Comparison of ENCODE assay signal across 11 cellular contexts in genomic region chr3:127226946-127227842, GRCh38. TPM values are rescaled to one million over a fixed set of nuclear protein-coding genes. Genes with fewer than 3 reads are reported as not detected.
DNase-seq lines count a peak whose midpoint lies in the region; ATAC-seq, FAIRE-seq and TF ChIP-seq lines count a peak whose summit lies in the region.
"Had no signal": no experiment of that assay in that cellular context is flagged by ENCODE, and none has a peak within 500 bp of the region (broad histone marks: within the 10 kb centered on the region; RNA-seq: fewer than 3 reads in every experiment).

No MANE protein-coding gene starts in this region.

- no peaks in the 10 kb centered on the region for H3K4me1 ChIP-seq in psoas muscle

- no peak for FAIRE-seq in bronchial epithelial cell (lab: Jason Lieb, UNC)

- peaks cover 11% of the 10 kb centered on the region for H3K27me3 Mint-ChIP-seq in glutamatergic neuron (ENCODE audit: unreplicated experiment)

- H3K4me3 Mint-ChIP-seq in glutamatergic neuron (ENCODE audit: unreplicated experiment): no peak overlapping the region

- peaks cover 48% of the 10 kb centered on the region for H3K36me3 Mint-ChIP-seq in glutamatergic neuron (ENCODE audit: unreplicated experiment)

- H3K36me3 ChIP-seq in bronchial epithelial cell (ENCODE audit: control insufficient read depth, insufficient read depth, low read length) (no peaks in the 10 kb centered on the region), psoas muscle (ENCODE audit: insufficient read depth in 1 of 2, low read depth in 1 of 2) (no peaks in the 10 kb centered on the region)

- peaks cover 3% of the 10 kb centered on the region for H3K9me3 ChIP-seq in psoas muscle

- no peak for TF ChIP-seq CTCF in bronchial epithelial cell (IDR thresholded peaks at IDR 0.05; ENCODE audit: insufficient read depth, low read length, severe bottlenecking)
- TF ChIP-seq CTCF in psoas muscle (IDR thresholded peaks at IDR 0.05): no peak
- TF ChIP-seq CTCF in glutamatergic neuron (IDR thresholded peaks at IDR 0.05; ENCODE audit: partially characterized antibody, unreplicated experiment): no peak

- 20 to 46% (median 33%) methylated on average over 20 to 21 of the region's 22 CpGs for WGBS in psoas muscle, 3 donors

- no peak overlapping the region for H3K27ac Mint-ChIP-seq in glutamatergic neuron (ENCODE audit: unreplicated experiment)

- H3K27me3 ChIP-seq in bronchial epithelial cell (ENCODE audit: control insufficient read depth, insufficient read depth, low read length): no peaks in the 10 kb centered on the region
- H3K27me3 ChIP-seq in psoas muscle (ENCODE audit: insufficient read depth in 3 of 3, low read length in 2 of 3): peaks cover 0 to 4% (median under 1%) of the 10 kb centered on the region in 3 donors

- intact Hi-C loops in psoas muscle (cut with DNase I): no loop called here

- H3K4me3 ChIP-seq in bronchial epithelial cell (ENCODE audit: low read depth, low read length) (no peak overlapping the region), psoas muscle (no peak overlapping the region)

- no peak overlapping the region for H3K27ac ChIP-seq in psoas muscle

- peaks cover 10% of the 10 kb centered on the region for H3K9me3 Mint-ChIP-seq in glutamatergic neuron (ENCODE audit: unreplicated experiment)

- peak; percentile 46 to 69 for ATAC-seq in activated CD4-positive, CD25-positive, alpha-beta regulatory T cell treated with anti-CD3 and anti-CD28 coated beads, Interleukin-2, amount 50 U/mL, for 24 hours
- ATAC-seq in psoas muscle (peak; percentile 42 to 87 (median 78)), GM21526 (IDR thresholded peaks at IDR 0.05; ENCODE audit: low FRiP score, unreplicated experiment) (no peak)

- H3K4me1 Mint-ChIP-seq in glutamatergic neuron (ENCODE audit: low read depth, unreplicated experiment): no peaks in the 10 kb centered on the region

- DNase-seq in activated CD4-positive, CD25-positive, alpha-beta regulatory T cell (lab: John Stamatoyannopoulos, UW): no peak
- DNase-seq in M059J (ENCODE audit: low read depth) (peak; percentile 56), bronchial epithelial cell (ENCODE audit: low read depth) (peak; percentile 1), psoas muscle (peak in 1 of 2 donors; percentile 68), NCI-H510A (lab: John Stamatoyannopoulos, UW) (no peak), glutamatergic neuron (no peak)

RNA-seq across cellular contexts. Expression of gene PRR23E, which starts 34.3 kb away (rescaled TPM):
- not detected in 2 replicates for total RNA-seq in M059J (2014; rRNA removed; shearing (Covaris generic))
- total RNA-seq in bronchial epithelial cell: not detected in 2 replicates
- not detected for total RNA-seq in psoas muscle
- polyA plus RNA-seq in psoas muscle: not detected
- total RNA-seq in glutamatergic neuron (ENCODE audit: unreplicated experiment): not detected
- total RNA-seq: A172, myocyte had no signal
- polyA plus RNA-seq: thymus had no signal

Comparison
In these comparisons a context has a peak if more than half of its experiments do, and no peak if none do; other contexts are left out.
1. DNase-seq: peak in M059J (single experiment) and bronchial epithelial cell (single experiment); none in activated CD4-positive, CD25-positive, alpha-beta regulatory T cell (0 of 4), NCI-H510A (single experiment) and glutamatergic neuron (single experiment).